ENCODE assay signal across 9 cellular contexts in genomic region chr17:81222620-81222905, GRCh38. TPM values are rescaled to one million over a fixed set of nuclear protein-coding genes. Genes with fewer than 3 reads are reported as not detected.
DNase-seq lines count a peak whose midpoint lies in the region; FAIRE-seq and TF ChIP-seq lines count a peak whose summit lies in the region.
"Had no signal": no experiment of that assay in that cellular context is flagged by ENCODE, and none has a peak within 500 bp of the region (broad histone marks: within the 10 kb centered on the region; RNA-seq: fewer than 3 reads in every experiment).

No MANE protein-coding gene starts in this region.

- peak overlapping the region; percentile 71 for H2AFZ ChIP-seq in keratinocyte (ENCODE audit: control insufficient read depth, low read length)

- FAIRE-seq in keratinocyte (lab: Jason Lieb, UNC): no peak

- H3K79me2 ChIP-seq in keratinocyte (ENCODE audit: control insufficient read depth, insufficient read depth, low read length): no peaks in the 10 kb centered on the region

- H3K4me1 ChIP-seq in keratinocyte (ENCODE audit: control insufficient read depth, extremely low read depth, insufficient read depth, low read length) (peaks cover 17% of the 10 kb centered on the region), suprapubic skin (peaks cover 23% of the 10 kb centered on the region)

- no peak for TF ChIP-seq EP300 in suprapubic skin (IDR thresholded peaks at IDR 0.05)

- no peak for TF ChIP-seq POLR2A in suprapubic skin (IDR thresholded peaks at IDR 0.05)

- H3K27ac Mint-ChIP-seq in T-helper 1 cell treated with Interleukin-12 subunit alpha and Interleukin-12 subunit beta and Interleukin-4 antibody, amounts not matched to agents 30 μg/mL and 1 μg/mL, for 36 hours: no peak overlapping the region
- H3K27ac Mint-ChIP-seq in activated naive CD8-positive, alpha-beta T cell: no peak overlapping the region

- H3K4me1 Mint-ChIP-seq in T-helper 1 cell treated with Interleukin-12 subunit alpha and Interleukin-12 subunit beta and Interleukin-4 antibody, amounts not matched to agents 30 μg/mL and 1 μg/mL, for 36 hours (ENCODE audit: low read depth): peaks cover 13% of the 10 kb centered on the region
- peaks cover 11% of the 10 kb centered on the region for H3K4me1 Mint-ChIP-seq in activated naive CD8-positive, alpha-beta T cell (ENCODE audit: low read depth)

- H3K27ac ChIP-seq in keratinocyte (ENCODE audit: control insufficient read depth, insufficient read depth, low read length): no peak overlapping the region
- H3K27ac ChIP-seq in suprapubic skin: no peak overlapping the region

- no peak for DNase-seq in T-helper 1 cell
- DNase-seq in keratinocyte (ENCODE audit: low read depth, low spot score): no peak
- DNase-seq in suprapubic skin (ENCODE audit: low spot score in 2 of 2): no peak
- DNase-seq in stimulated activated CD8-positive, alpha-beta memory T cell treated with anti-CD3 and anti-CD28 coated beads, Interleukin-4, amount 100 ng/mL, for 48 hours: no peak
- DNase-seq in KG1 (lab: John Stamatoyannopoulos, UW): no peak
- DNase-seq in NK-92 treated with Interleukin-12 subunit alpha and Interleukin-12 subunit beta, amount 100 ng/mL, for 24 hours (lab: John Stamatoyannopoulos, UW): no peak

- H3K4me3 ChIP-seq in keratinocyte (ENCODE audit: control insufficient read depth in 2 of 3, extremely low read depth in 1 of 3, insufficient read depth in 2 of 3, low read depth in 1 of 3, low read length in 3 of 3): peak overlapping the region; percentile 51 to 79 (median 67)
- peak overlapping the region; percentile 64 for H3K4me3 ChIP-seq in suprapubic skin

- peak overlapping the region; percentile 87 for H3K4me2 ChIP-seq in keratinocyte (ENCODE audit: control insufficient read depth, extremely low read depth, insufficient read depth, low read depth, low read length)

- H4K20me1 ChIP-seq in keratinocyte (ENCODE audit: control insufficient read depth, extremely low read depth, insufficient read depth, low read length): no peaks in the 10 kb centered on the region

- H3K9ac ChIP-seq in keratinocyte (ENCODE audit: control insufficient read depth, extremely low read depth, insufficient read depth, low read length): peak overlapping the region; percentile 56

- H3K9me1 ChIP-seq in keratinocyte (ENCODE audit: control insufficient read depth, extremely low read depth, insufficient read depth, low read length): no peaks in the 10 kb centered on the region

- H3K27me3 ChIP-seq in keratinocyte (ENCODE audit: control insufficient read depth, extremely low read depth, insufficient read depth, low read length) (no peaks in the 10 kb centered on the region), suprapubic skin (no peaks in the 10 kb centered on the region)

- peak overlapping the region; percentile 67 for H3K4me3 Mint-ChIP-seq in T-helper 1 cell treated with Interleukin-12 subunit alpha and Interleukin-12 subunit beta and Interleukin-4 antibody, amounts not matched to agents 30 μg/mL and 1 μg/mL, for 36 hours
- peak overlapping the region; percentile 68 for H3K4me3 Mint-ChIP-seq in activated naive CD8-positive, alpha-beta T cell

- H3K9me3 Mint-ChIP-seq in T-helper 1 cell treated with Interleukin-12 subunit alpha and Interleukin-12 subunit beta and Interleukin-4 antibody, amounts not matched to agents 30 μg/mL and 1 μg/mL, for 36 hours: no peaks in the 10 kb centered on the region
- no peaks in the 10 kb centered on the region for H3K9me3 Mint-ChIP-seq in activated naive CD8-positive, alpha-beta T cell (ENCODE audit: low read depth)

- H3K27me3 Mint-ChIP-seq in T-helper 1 cell treated with Interleukin-12 subunit alpha and Interleukin-12 subunit beta and Interleukin-4 antibody, amounts not matched to agents 30 μg/mL and 1 μg/mL, for 36 hours (ENCODE audit: low read depth): peaks cover 4% of the 10 kb centered on the region
- H3K27me3 Mint-ChIP-seq in activated naive CD8-positive, alpha-beta T cell: no peaks in the 10 kb centered on the region

- peaks cover 1% of the 10 kb centered on the region for H3K36me3 Mint-ChIP-seq in T-helper 1 cell treated with Interleukin-12 subunit alpha and Interleukin-12 subunit beta and Interleukin-4 antibody, amounts not matched to agents 30 μg/mL and 1 μg/mL, for 36 hours (ENCODE audit: low read depth)
- no peaks in the 10 kb centered on the region for H3K36me3 Mint-ChIP-seq in activated naive CD8-positive, alpha-beta T cell

- 0% methylated on average over 4 of the region's 30 CpGs for WGBS in suprapubic skin

- no peaks in the 10 kb centered on the region for H3K36me3 ChIP-seq in keratinocyte (ENCODE audit: control insufficient read depth in 2 of 2, extremely low read depth in 1 of 2, insufficient read depth in 2 of 2, low read length in 2 of 2)
- peaks cover 5% of the 10 kb centered on the region for H3K36me3 ChIP-seq in suprapubic skin

- no peaks in the 10 kb centered on the region for H3K9me3 ChIP-seq in keratinocyte (ENCODE audit: control insufficient read depth, low read depth, low read length)
- no peaks in the 10 kb centered on the region for H3K9me3 ChIP-seq in suprapubic skin

- TF ChIP-seq CTCF in keratinocyte (optimal IDR thresholded peaks at IDR 0.05 in 1 of 3, IDR thresholded peaks at IDR 0.05 in 1 of 3, conservative IDR thresholded peaks at IDR 0.05 in 1 of 3; ENCODE audit: extremely low read depth in 1 of 3, insufficient read depth in 2 of 3, low read length in 3 of 3): no peak
- no peak for TF ChIP-seq CTCF in suprapubic skin (IDR thresholded peaks at IDR 0.05)

- dilution Hi-C loops in keratinocyte (cut with MboI; ENCODE audit: extremely low pct_ligation_motif_present, low sequenced_read_pairs): no loop called here

RNA-seq across cellular contexts. Expression of gene CEP131, which starts 0.2 kb away (rescaled TPM):
- polyA plus RNA-seq in keratinocyte: 2.6 to 3.0 TPM (median 2.7 TPM) in 3 replicates
- polyA plus RNA-seq in keratinocyte (2011; ENCODE audit: low read depth): 4.5 TPM
- polyA plus RNA-seq in keratinocyte (2011; cell fraction: cytosol; rRNA removed): 0.57 and 3.6 TPM in 2 replicates
- 6.7 and 9.0 TPM in 2 replicates for polyA plus RNA-seq in keratinocyte (2011; cell fraction: nucleus; rRNA removed)
- 2.2 and 5.1 TPM in 2 replicates for polyA plus RNA-seq in keratinocyte (2012; ENCODE audit: low replicate concordance)
- polyA minus RNA-seq in keratinocyte: 1.3 to 7.9 TPM (median 1.5 TPM) in 3 replicates
- polyA minus RNA-seq in keratinocyte (2011; cell fraction: cytosol; rRNA and poly(A)+ RNA removed): 3.3 TPM
- polyA minus RNA-seq in keratinocyte (2011; cell fraction: nucleus; rRNA and poly(A)+ RNA removed): 2.5 and 4.3 TPM in 2 replicates
- total RNA-seq in suprapubic skin: 1 to 10 TPM; 4.2 to 9.5 (median 8.0) TPM

RNA-seq across cellular contexts. Expression of gene TEPSIN, which starts 16.3 kb away (rescaled TPM):
- polyA plus RNA-seq in keratinocyte: 7.1 to 11.5 TPM (median 8.8 TPM) in 3 replicates
- polyA plus RNA-seq in keratinocyte (2011; ENCODE audit: low read depth): 4.3 TPM
- polyA plus RNA-seq in keratinocyte (2011; cell fraction: cytosol; rRNA removed): 2.7 and 5.9 TPM in 2 replicates
- polyA plus RNA-seq in keratinocyte (2011; cell fraction: nucleus; rRNA removed): 60.1 and 68.9 TPM in 2 replicates
- polyA plus RNA-seq in keratinocyte (2012; ENCODE audit: low replicate concordance): 7.4 and 13.0 TPM in 2 replicates
- 5.5 to 8.6 TPM (median 7.7 TPM) in 3 replicates for polyA minus RNA-seq in keratinocyte
- polyA minus RNA-seq in keratinocyte (2011; cell fraction: cytosol; rRNA and poly(A)+ RNA removed): 8.2 TPM
- polyA minus RNA-seq in keratinocyte (2011; cell fraction: nucleus; rRNA and poly(A)+ RNA removed): 18.8 and 20.6 TPM in 2 replicates
- 10 to 100 TPM; 43.0 to 94.5 (median 55.3) TPM for total RNA-seq in suprapubic skin

RNA-seq across cellular contexts. Expression of gene NDUFAF8, which starts 16.6 kb away (rescaled TPM):
- 99.5 to 171 TPM (median 109 TPM) in 3 replicates for polyA plus RNA-seq in keratinocyte
- polyA plus RNA-seq in keratinocyte (2011; ENCODE audit: low read depth): 100 TPM
- 123 and 134 TPM in 2 replicates for polyA plus RNA-seq in keratinocyte (2011; cell fraction: cytosol; rRNA removed)
- polyA plus RNA-seq in keratinocyte (2011; cell fraction: nucleus; rRNA removed): 38.5 and 77.5 TPM in 2 replicates
- polyA plus RNA-seq in keratinocyte (2012; ENCODE audit: low replicate concordance): 96.5 and 141 TPM in 2 replicates
- polyA minus RNA-seq in keratinocyte: 2.4 to 24.7 TPM (median 18.3 TPM) in 3 replicates
- 8.6 TPM for polyA minus RNA-seq in keratinocyte (2011; cell fraction: cytosol; rRNA and poly(A)+ RNA removed)
- 4.9 and 12.4 TPM in 2 replicates for polyA minus RNA-seq in keratinocyte (2011; cell fraction: nucleus; rRNA and poly(A)+ RNA removed)
- 10 to 100 TPM; 17.8 to 39.4 (median 25.9) TPM for total RNA-seq in suprapubic skin

RNA-seq across cellular contexts. Expression of gene AATK, which starts 56.5 kb away (rescaled TPM):
- polyA plus RNA-seq in keratinocyte: 0.16 to 0.54 TPM (median 0.40 TPM) in 3 replicates
- not detected for polyA plus RNA-seq in keratinocyte (2011; ENCODE audit: low read depth)
- 0.13 and 0.43 TPM in 2 replicates for polyA plus RNA-seq in keratinocyte (2011; cell fraction: cytosol; rRNA removed)
- polyA plus RNA-seq in keratinocyte (2011; cell fraction: nucleus; rRNA removed): 0.31 and 0.40 TPM in 2 replicates
- 0.44 and 0.45 TPM in 2 replicates for polyA plus RNA-seq in keratinocyte (2012; ENCODE audit: low replicate concordance)
- 0.10 to 0.26 TPM in 2 of 3 replicates, not detected in the other for polyA minus RNA-seq in keratinocyte
- polyA minus RNA-seq in keratinocyte (2011; cell fraction: cytosol; rRNA and poly(A)+ RNA removed): 6.1 TPM
- polyA minus RNA-seq in keratinocyte (2011; cell fraction: nucleus; rRNA and poly(A)+ RNA removed): 0.54 and 0.95 TPM in 2 replicates
- total RNA-seq in suprapubic skin: 1 to 10 TPM in 2 of 4 donors, under 1 TPM in 2; 0.64 to 2.8 (median 1.1) TPM

RNA-seq across cellular contexts. Expression of gene PVALEF, which starts 57.3 kb away (rescaled TPM):
- polyA plus RNA-seq in keratinocyte: not detected in 3 replicates
- not detected for polyA plus RNA-seq in keratinocyte (2011; ENCODE audit: low read depth)
- polyA plus RNA-seq in keratinocyte (2011; cell fraction: cytosol; rRNA removed): not detected in 2 replicates
- not detected in 2 replicates for polyA plus RNA-seq in keratinocyte (2011; cell fraction: nucleus; rRNA removed)
- polyA plus RNA-seq in keratinocyte (2012; ENCODE audit: low replicate concordance): not detected in 2 replicates
- polyA minus RNA-seq in keratinocyte: not detected in 3 replicates
- polyA minus RNA-seq in keratinocyte (2011; cell fraction: cytosol; rRNA and poly(A)+ RNA removed): not detected
- not detected in 2 replicates for polyA minus RNA-seq in keratinocyte (2011; cell fraction: nucleus; rRNA and poly(A)+ RNA removed)
- total RNA-seq in suprapubic skin: not detected
- total RNA-seq: renal cortical epithelial cell had no signal
